ENCODE assay signal across 6 cellular contexts in genomic region chr3:52198643-52199608, GRCh38. TPM values are rescaled to one million over a fixed set of nuclear protein-coding genes. Genes with fewer than 3 reads are reported as not detected.
DNase-seq lines count a peak whose midpoint lies in the region; ATAC-seq and TF ChIP-seq lines count a peak whose summit lies in the region.

No MANE protein-coding gene starts in this region.

- H3K36me3 Mint-ChIP-seq in chondrocyte (ENCODE audit: low read depth) (peaks cover 19% of the 10 kb centered on the region), osteocyte (ENCODE audit: unreplicated experiment) (peaks cover 20% of the 10 kb centered on the region)

- ATAC-seq in GM18861 (IDR thresholded peaks at IDR 0.05; ENCODE audit: unreplicated experiment), result no peak

- peaks cover 15% of the 10 kb centered on the region for H3K4me1 ChIP-seq in HUES6 (ENCODE audit: control insufficient read depth, insufficient read depth, low read length)

- H3K36me3 ChIP-seq in HUES6 (ENCODE audit: control insufficient read depth, insufficient read depth, low read length), result peaks cover 35% of the 10 kb centered on the region

- H3K9me3 Mint-ChIP-seq in chondrocyte (ENCODE audit: low read depth) (no peaks in the 10 kb centered on the region), osteocyte (ENCODE audit: unreplicated experiment) (no peaks in the 10 kb centered on the region)

- H3K27ac Mint-ChIP-seq in chondrocyte (ENCODE audit: unreplicated experiment) (peak overlapping the region; percentile 94), osteocyte (ENCODE audit: unreplicated experiment) (peak overlapping the region; percentile 88)

- no peaks in the 10 kb centered on the region for H3K27me3 ChIP-seq in HUES6 (ENCODE audit: control insufficient read depth, insufficient read depth, low read length)

- no peaks in the 10 kb centered on the region for H3K9me3 ChIP-seq in HUES6 (ENCODE audit: control insufficient read depth, insufficient read depth, low read depth, low read length)

- peaks cover 41% of the 10 kb centered on the region for H3K4me1 Mint-ChIP-seq in chondrocyte (ENCODE audit: low read depth)
- peaks cover 22% of the 10 kb centered on the region for H3K4me1 Mint-ChIP-seq in osteocyte (ENCODE audit: unreplicated experiment)

- DNase-seq in chondrocyte (ENCODE audit: low spot score), result no peak
- no peak for DNase-seq in osteocyte (ENCODE audit: extremely low spot score, unreplicated experiment)
- no peak for DNase-seq in NCI-H524 treated with DMSO at 0.1 percent for 48 hours (lab: John Stamatoyannopoulos, UW)
- no peak for DNase-seq in HuH-7 (ENCODE audit: low spot score)

- no peak for TF ChIP-seq CTCF in chondrocyte (IDR thresholded peaks at IDR 0.05)
- no peak for TF ChIP-seq CTCF in osteocyte (IDR thresholded peaks at IDR 0.05)

- peak overlapping the region; percentile 95 for H3K4me3 ChIP-seq in HUES6 (ENCODE audit: low read depth, low read length)

- no peaks in the 10 kb centered on the region for H3K27me3 Mint-ChIP-seq in chondrocyte (ENCODE audit: low read depth)
- H3K27me3 Mint-ChIP-seq in osteocyte (ENCODE audit: unreplicated experiment), result no peaks in the 10 kb centered on the region

- H3K4me3 Mint-ChIP-seq in chondrocyte (ENCODE audit: unreplicated experiment), result peak overlapping the region; percentile 98
- H3K4me3 Mint-ChIP-seq in osteocyte (ENCODE audit: unreplicated experiment), result peak overlapping the region; percentile 98

- no peak overlapping the region for H3K27ac ChIP-seq in HUES6 (ENCODE audit: low read depth, low read length)

- H3K9ac ChIP-seq in HUES6 (ENCODE audit: low read length), result peak overlapping the region; percentile 81

RNA-seq across cellular contexts. Expression of gene ALAS1, which starts 1.0 kb away (rescaled TPM):
- total RNA-seq in chondrocyte (37.5 to 39.8 TPM (median 38.3 TPM) in 3 replicates), osteocyte (34.8 and 36.2 TPM in 2 replicates)

RNA-seq across cellular contexts. Expression of gene TLR9, which starts 26.5 kb away (rescaled TPM):
- total RNA-seq in chondrocyte, result 0.12 TPM in 1 of 3 replicates, not detected in the others
- not detected in 2 replicates for total RNA-seq in osteocyte

RNA-seq across cellular contexts. Expression of gene TWF2, which starts 40.0 kb away (rescaled TPM):
- total RNA-seq in chondrocyte (58.9 to 65.9 TPM (median 65.2 TPM) in 3 replicates), osteocyte (55.8 and 58.6 TPM in 2 replicates)

RNA-seq across cellular contexts. Expression of gene POC1A, which starts 44.7 kb away (rescaled TPM):
- total RNA-seq in chondrocyte (5.3 to 5.7 TPM (median 5.5 TPM) in 3 replicates), osteocyte (4.9 and 5.1 TPM in 2 replicates)

RNA-seq across cellular contexts. Expression of gene PPM1M, which starts 46.6 kb away (rescaled TPM):
- 14.5 to 20.8 TPM (median 20.1 TPM) in 3 replicates for total RNA-seq in chondrocyte
- total RNA-seq in osteocyte, result 16.4 and 16.9 TPM in 2 replicates
